ENCODE assay signal across 8 cellular contexts in genomic region chr3:10263549-10264363, GRCh38. TPM values are rescaled to one million over a fixed set of nuclear protein-coding genes. Genes with fewer than 3 reads are reported as not detected.
DNase-seq lines count a peak whose midpoint lies in the region; ATAC-seq and TF ChIP-seq lines count a peak whose summit lies in the region.

No MANE protein-coding gene starts in this region.

- H3K4me3 ChIP-seq in cardiac muscle cell: no peak overlapping the region
- no peak overlapping the region for H3K4me3 ChIP-seq in mammary epithelial cell (replicated peaks in 1 of 3; ENCODE audit: insufficient read depth in 1 of 3, low read depth in 2 of 3, low read length in 3 of 3)
- peak overlapping the region in 1 of 2 experiments; percentile 54 for H3K4me3 ChIP-seq in mesenchymal stem cell (ENCODE audit: insufficient read depth in 1 of 2, low read depth in 1 of 2, low read length in 2 of 2)

- TF ChIP-seq CTCF in cardiac muscle cell (IDR thresholded peaks at IDR 0.05; ENCODE audit: low read depth, low read length) (peak; percentile 59), WTC11 (IDR thresholded peaks at IDR 0.05) (peak; percentile 59), mammary epithelial cell (conservative IDR thresholded peaks at IDR 0.05 in 1 of 2, IDR thresholded peaks at IDR 0.05 in 1 of 2; ENCODE audit: extremely low read depth in 1 of 2, insufficient read depth in 1 of 2, low read depth in 1 of 2, low read length in 2 of 2) (peak; percentile 38 to 51)

- CTCF ChIA-PET in WTC11 (lab: Charles Lee): interaction anchor here (0.5 to 2.5 kb wide), 30 partner anchors 8 to 481 kb away, joined by 3 to 19 read pairs (median 4); partner anchors contain the start of genes SEC13 and TATDN2
- CTCF ChIA-PET in mammary epithelial cell (lab: Charles Lee; ENCODE audit: low non-redundant PET): no interaction called here

- H3K9me3 Mint-ChIP-seq in WTC11: no peaks in the 10 kb centered on the region

- H3K27ac ChIP-seq in cardiac muscle cell: peak overlapping the region; percentile 51
- no peak overlapping the region for H3K27ac ChIP-seq in mammary epithelial cell (ENCODE audit: insufficient read depth, low read depth, low read length)
- no peak overlapping the region for H3K27ac ChIP-seq in mesenchymal stem cell (ENCODE audit: low read length, poor library complexity, severe bottlenecking)

- H3K27ac Mint-ChIP-seq in WTC11: peak overlapping the region; percentile 75

- peaks cover 47% of the 10 kb centered on the region for H3K36me3 Mint-ChIP-seq in WTC11

- H3K18ac ChIP-seq in mesenchymal stem cell (ENCODE audit: low read depth in 1 of 2, low read length in 2 of 2): no peak overlapping the region

- H3K4me1 ChIP-seq in cardiac muscle cell (ENCODE audit: low read depth) (peaks cover 7% of the 10 kb centered on the region), mammary epithelial cell (ENCODE audit: insufficient read depth, low read length) (no peaks in the 10 kb centered on the region), mesenchymal stem cell (ENCODE audit: control insufficient read depth, insufficient read depth, low read depth, low read length) (peaks cover 6% of the 10 kb centered on the region)

- intact Hi-C loops in cardiac septum (cut with DNase I): no loop called here
- intact Hi-C loops in mammary epithelial cell (cut with micrococcal nuclease): no loop called here

- H3K36me3 ChIP-seq in cardiac muscle cell: peaks cover 11% of the 10 kb centered on the region
- H3K36me3 ChIP-seq in mammary epithelial cell (ENCODE audit: insufficient read depth, low read length): peaks cover 18% of the 10 kb centered on the region
- peaks cover 18 to 67% of the 10 kb centered on the region in 2 experiments for H3K36me3 ChIP-seq in mesenchymal stem cell (ENCODE audit: control insufficient read depth in 1 of 2, insufficient read depth in 2 of 2, low read depth in 1 of 2, low read length in 2 of 2)

- peaks cover 85% of the 10 kb centered on the region for H3K79me2 ChIP-seq in mammary epithelial cell (ENCODE audit: insufficient read depth, low read length)

- POLR2A ChIA-PET in WTC11 (lab: Charles Lee): interaction anchor here (1.3 kb wide), 1 partner anchor 15 kb away, joined by 10 read pairs; the partner anchor contains the start of gene TATDN2

- in situ Hi-C loops in mammary epithelial cell (cut with MboI; ENCODE audit: low sequenced_read_pairs in 2 of 2): no loop called here

- no peak overlapping the region for H3K23ac ChIP-seq in mesenchymal stem cell (ENCODE audit: low read length in 2 of 2)

- no peak overlapping the region for H2BK5ac ChIP-seq in mesenchymal stem cell (ENCODE audit: low read depth, low read length, poor library complexity, severe bottlenecking)

- no peaks in the 10 kb centered on the region for H3K27me3 ChIP-seq in cardiac muscle cell
- no peaks in the 10 kb centered on the region for H3K27me3 ChIP-seq in mammary epithelial cell (ENCODE audit: insufficient read depth, low read length)
- H3K27me3 ChIP-seq in mesenchymal stem cell (ENCODE audit: control insufficient read depth in 1 of 2, insufficient read depth in 1 of 2, low read length in 2 of 2): no peaks in the 10 kb centered on the region

- H2BK12ac ChIP-seq in mesenchymal stem cell (ENCODE audit: low read length in 2 of 2): no peak overlapping the region

- H4K8ac ChIP-seq in mesenchymal stem cell (ENCODE audit: low read length): peak overlapping the region; percentile 69

- H2BK15ac ChIP-seq in mesenchymal stem cell (ENCODE audit: low read depth, poor library complexity, severe bottlenecking): no peak overlapping the region

- H3K4me3 Mint-ChIP-seq in WTC11: no peak overlapping the region

- H3K4ac ChIP-seq in mesenchymal stem cell (ENCODE audit: low read depth in 1 of 2, low read length in 2 of 2): no peak overlapping the region

- H3K14ac ChIP-seq in mesenchymal stem cell (ENCODE audit: low read length in 2 of 2): no peak overlapping the region

- H3K4me1 Mint-ChIP-seq in WTC11: peaks cover 11% of the 10 kb centered on the region

- H4K20me1 ChIP-seq in mammary epithelial cell (ENCODE audit: insufficient read depth, low read length): no peaks in the 10 kb centered on the region

- no peak overlapping the region for H2BK120ac ChIP-seq in mesenchymal stem cell (ENCODE audit: low read depth, low read length)

- dilution Hi-C loops in mammary epithelial cell (cut with HindIII; ENCODE audit: low sequenced_read_pairs): no loop called here

- H3K9ac ChIP-seq in mammary epithelial cell (ENCODE audit: insufficient read depth, low read length) (no peak overlapping the region), mesenchymal stem cell (ENCODE audit: low read length) (peak overlapping the region; percentile 53)

- H2AK5ac ChIP-seq in mesenchymal stem cell (ENCODE audit: low read length, severe bottlenecking): no peak overlapping the region

- no peak overlapping the region for H3K4me2 ChIP-seq in mammary epithelial cell (ENCODE audit: insufficient read depth, low read depth, low read length)
- H3K4me2 ChIP-seq in mesenchymal stem cell (ENCODE audit: low read length, poor library complexity, severe bottlenecking): no peak overlapping the region

- ATAC-seq in WTC11: peak; percentile 99

- H4K91ac ChIP-seq in mesenchymal stem cell (ENCODE audit: low read length): no peak overlapping the region

- H3K27me3 Mint-ChIP-seq in WTC11 (ENCODE audit: low read depth): no peaks in the 10 kb centered on the region

- BruUV-seq in mammary epithelial cell (replicated peaks; lab: Mats Ljungman, UMichigan): no TSS peak

- no peak overlapping the region for H2AFZ ChIP-seq in mammary epithelial cell (ENCODE audit: low read depth, low read length)
- no peak overlapping the region for H2AFZ ChIP-seq in mesenchymal stem cell (ENCODE audit: low read depth, low read length)

- peak; percentile 62 to 70 for DNase-seq in cardiac muscle cell (ENCODE audit: low read depth in 1 of 2, low spot score in 1 of 2)
- no peak for DNase-seq in cardiac septum (ENCODE audit: low spot score)
- peak; percentile 79 for DNase-seq in WTC11 (ENCODE audit: low spot score)
- peak; percentile 18 for DNase-seq in mammary epithelial cell
- peak; percentile 80 for DNase-seq in mesenchymal stem cell
- peak; percentile 46 to 49 for DNase-seq in stimulated activated CD8-positive, alpha-beta memory T cell treated with anti-CD3 and anti-CD28 coated beads, Interleukin-4, amount 100 ng/mL, for 4 hours (ENCODE audit: low read depth in 2 of 2, low spot score in 1 of 2)
- no peak for DNase-seq in NCI-H1694 (lab: John Stamatoyannopoulos, UW)
- DNase-seq in NCI-H1105 treated with DMSO at 0.1 percent for 48 hours (lab: John Stamatoyannopoulos, UW): no peak

- H3K9me3 ChIP-seq in cardiac muscle cell (ENCODE audit: low read depth) (no peaks in the 10 kb centered on the region), mammary epithelial cell (replicated peaks; ENCODE audit: insufficient read depth, low read length) (no peaks in the 10 kb centered on the region), mesenchymal stem cell (ENCODE audit: control insufficient read depth, low read length) (no peaks in the 10 kb centered on the region)

- WGBS in mammary epithelial cell (ENCODE audit: low coverage, missing lambda C conversion rate): 55% methylated on average over 12 of the region's 12 CpGs
- WGBS in mesenchymal stem cell: 43% methylated on average over 11 of the region's 12 CpGs

- peaks cover 15% of the 10 kb centered on the region for H3K79me1 ChIP-seq in mesenchymal stem cell (replicated peaks; ENCODE audit: low read length, poor library complexity, severe bottlenecking)

TF ChIP-seq in WTC11, 78 proteins besides CTCF, POLR2A, EP300 and RAD21 (continues in another document):
- TF ChIP-seq, protein P1, sequence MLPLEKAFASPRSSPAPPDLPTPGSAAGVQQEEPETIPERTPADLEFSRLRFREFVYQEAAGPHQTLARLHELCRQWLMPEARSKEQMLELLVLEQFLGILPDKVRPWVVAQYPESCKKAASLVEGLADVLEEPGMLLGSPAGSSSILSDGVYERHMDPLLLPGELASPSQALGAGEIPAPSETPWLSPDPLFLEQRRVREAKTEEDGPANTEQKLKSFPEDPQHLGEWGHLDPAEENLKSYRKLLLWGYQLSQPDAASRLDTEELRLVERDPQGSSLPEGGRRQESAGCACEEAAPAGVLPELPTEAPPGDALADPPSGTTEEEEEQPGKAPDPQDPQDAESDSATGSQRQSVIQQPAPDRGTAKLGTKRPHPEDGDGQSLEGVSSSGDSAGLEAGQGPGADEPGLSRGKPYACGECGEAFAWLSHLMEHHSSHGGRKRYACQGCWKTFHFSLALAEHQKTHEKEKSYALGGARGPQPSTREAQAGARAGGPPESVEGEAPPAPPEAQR (CRISPR knock-in tag; IDR thresholded peaks at IDR 0.05): no peak
- TF ChIP-seq, protein P2, sequence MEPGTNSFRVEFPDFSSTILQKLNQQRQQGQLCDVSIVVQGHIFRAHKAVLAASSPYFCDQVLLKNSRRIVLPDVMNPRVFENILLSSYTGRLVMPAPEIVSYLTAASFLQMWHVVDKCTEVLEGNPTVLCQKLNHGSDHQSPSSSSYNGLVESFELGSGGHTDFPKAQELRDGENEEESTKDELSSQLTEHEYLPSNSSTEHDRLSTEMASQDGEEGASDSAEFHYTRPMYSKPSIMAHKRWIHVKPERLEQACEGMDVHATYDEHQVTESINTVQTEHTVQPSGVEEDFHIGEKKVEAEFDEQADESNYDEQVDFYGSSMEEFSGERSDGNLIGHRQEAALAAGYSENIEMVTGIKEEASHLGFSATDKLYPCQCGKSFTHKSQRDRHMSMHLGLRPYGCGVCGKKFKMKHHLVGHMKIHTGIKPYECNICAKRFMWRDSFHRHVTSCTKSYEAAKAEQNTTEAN (CRISPR knock-in tag; IDR thresholded peaks at IDR 0.05): no peak
- TF ChIP-seq EMX1 (CRISPR knock-in tag; IDR thresholded peaks at IDR 0.05): no peak

RNA-seq across cellular contexts. Expression of gene TATDN2, which starts 15.5 kb away (rescaled TPM):
- total RNA-seq in cardiac muscle cell (8.9 and 13.1 TPM in 2 replicates), cardiac septum (19.8 TPM), WTC11 (2021) (23.2 to 31.7 TPM (median 24.7 TPM) in 3 replicates), mammary epithelial cell (10 to 100 TPM; 16.7 to 28.7 TPM)
- polyA plus RNA-seq in cardiac muscle cell (5.9 and 7.7 TPM in 2 replicates), mammary epithelial cell (18.8 TPM)
- polyA minus RNA-seq in mammary epithelial cell: 51.1 TPM
- 17.8 TPM for polyA plus RNA-seq in mesenchymal stem cell (2013, experiment 1 of 2)
- polyA plus RNA-seq in mesenchymal stem cell (2013, experiment 2 of 2): 17.5 TPM

RNA-seq across cellular contexts. Expression of gene GHRL, which starts 29.0 kb away (rescaled TPM):
- total RNA-seq in cardiac muscle cell (0.18 TPM in 1 of 2 replicates, not detected in the other), cardiac septum (0.48 TPM), WTC11 (2021) (0.34 to 0.35 TPM in 2 of 3 replicates, not detected in the other), mammary epithelial cell (under 1 TPM in 1 of 2 donors, not detected in 1; 0.38 TPM)
- polyA plus RNA-seq in cardiac muscle cell (0.46 and 1.4 TPM in 2 replicates), mammary epithelial cell (not detected)
- polyA minus RNA-seq in mammary epithelial cell: not detected
- polyA plus RNA-seq in mesenchymal stem cell (2013, experiment 1 of 2): not detected
- polyA plus RNA-seq in mesenchymal stem cell (2013, experiment 2 of 2): not detected

RNA-seq across cellular contexts. Expression of gene SEC13, which starts 57.2 kb away (rescaled TPM):
- total RNA-seq in cardiac muscle cell (151 and 198 TPM in 2 replicates), cardiac septum (59.2 TPM), WTC11 (2021) (121 to 139 TPM (median 132 TPM) in 3 replicates), mammary epithelial cell (100 to 1,000 TPM; 124 to 140 TPM)
- polyA plus RNA-seq in cardiac muscle cell (223 and 270 TPM in 2 replicates), mammary epithelial cell (202 TPM)
- 194 TPM for polyA minus RNA-seq in mammary epithelial cell
- 246 TPM for polyA plus RNA-seq in mesenchymal stem cell (2013, experiment 1 of 2)
- 245 TPM for polyA plus RNA-seq in mesenchymal stem cell (2013, experiment 2 of 2)

Comparison
In these comparisons a context has a peak if more than half of its experiments do, and no peak if none do; other contexts are left out.
1. DNase-seq: peak in cardiac muscle cell (2 of 2), WTC11 (single experiment), mammary epithelial cell (single experiment), mesenchymal stem cell (single experiment) and stimulated activated CD8-positive, alpha-beta memory T cell treated with anti-CD3 and anti-CD28 coated beads, Interleukin-4, amount 100 ng/mL, for 4 hours (2 of 2); none in cardiac septum (single experiment), NCI-H1694 (single experiment) and NCI-H1105 treated with DMSO at 0.1 percent for 48 hours (single experiment).
2. Peak in every context shown above with its lines, with median percentiles within 50 percentile points of each other: CTCF ChIP-seq.